In genomic region chr7:150009620-150010303, GRCh38 we compare ENCODE assay signal across 7 cellular contexts.
DNase-seq lines count a peak whose midpoint lies in the region; ATAC-seq, FAIRE-seq and TF ChIP-seq lines count a peak whose summit lies in the region.
"Not testable (repeated sequence)": the region's sequence is repeated elsewhere in the genome, so short reads cannot be mapped to it uniquely, and the experiment has no call there.

No MANE protein-coding gene starts in this region.

- intact Hi-C loops in Right ventricle myocardium superior (cut with DNase I); left ventricle myocardium inferior (cut with micrococcal nuclease): not testable (repeated sequence)

- ATAC-seq in Right ventricle myocardium superior (ENCODE audit: poor library complexity) = peak; percentile 94

- not testable (repeated sequence) for TF ChIP-seq CTCF in bronchial epithelial cell (IDR thresholded peaks at IDR 0.05; ENCODE audit: insufficient read depth, low read length, severe bottlenecking); left ventricle myocardium inferior (IDR thresholded peaks at IDR 0.05; ENCODE audit: borderline replicate concordance); osteocyte (IDR thresholded peaks at IDR 0.05)

- not testable (repeated sequence) for H3K4me1 ChIP-seq in left ventricle myocardium inferior

- H3K4me3 ChIP-seq in bronchial epithelial cell (ENCODE audit: low read depth, low read length); left ventricle myocardium inferior: not testable (repeated sequence)

- not testable (repeated sequence) for H3K4me3 Mint-ChIP-seq in osteocyte (ENCODE audit: unreplicated experiment)

- not testable (repeated sequence) for H3K27me3 Mint-ChIP-seq in osteocyte (ENCODE audit: unreplicated experiment)

- H3K27ac ChIP-seq in left ventricle myocardium inferior (replicated peaks) = peak overlapping the region; percentile 23

- H3K9me3 Mint-ChIP-seq in osteocyte (ENCODE audit: unreplicated experiment) = not testable (repeated sequence)

- not testable (repeated sequence) for H3K27me3 ChIP-seq in bronchial epithelial cell (ENCODE audit: control insufficient read depth, insufficient read depth, low read length); left ventricle myocardium inferior (ENCODE audit: low read depth)

- H3K9me3 ChIP-seq in left ventricle myocardium inferior (replicated peaks) = not testable (repeated sequence)

- H3K4me1 Mint-ChIP-seq in osteocyte (ENCODE audit: unreplicated experiment) = not testable (repeated sequence)

- DNase-seq in DMS 273 (lab: John Stamatoyannopoulos, UW; ENCODE audit: unreplicated experiment) = peak; percentile 32
- DNase-seq in NCI-H1092 treated with DMSO at 0.1 percent for 48 hours (lab: John Stamatoyannopoulos, UW) = peak; percentile 27
- DNase-seq in NCI-H2171 treated with DMSO at 0.1 percent for 48 hours (lab: John Stamatoyannopoulos, UW) = peak; percentile 23
- not testable (repeated sequence) for DNase-seq in bronchial epithelial cell (ENCODE audit: low read depth); Right ventricle myocardium superior; left ventricle myocardium inferior
- DNase-seq in osteocyte (ENCODE audit: extremely low spot score, unreplicated experiment) = peak; percentile 3

- FAIRE-seq in bronchial epithelial cell (lab: Jason Lieb, UNC) = peak; percentile 55

- not testable (repeated sequence) for H3K27ac Mint-ChIP-seq in osteocyte (ENCODE audit: unreplicated experiment)

- not testable (repeated sequence) for H3K36me3 Mint-ChIP-seq in osteocyte (ENCODE audit: unreplicated experiment)

- H3K36me3 ChIP-seq in bronchial epithelial cell (ENCODE audit: control insufficient read depth, insufficient read depth, low read length); left ventricle myocardium inferior: not testable (repeated sequence)
